Comparison of ENCODE assay signal across 1 cellular context in the genomic region with DNA sequence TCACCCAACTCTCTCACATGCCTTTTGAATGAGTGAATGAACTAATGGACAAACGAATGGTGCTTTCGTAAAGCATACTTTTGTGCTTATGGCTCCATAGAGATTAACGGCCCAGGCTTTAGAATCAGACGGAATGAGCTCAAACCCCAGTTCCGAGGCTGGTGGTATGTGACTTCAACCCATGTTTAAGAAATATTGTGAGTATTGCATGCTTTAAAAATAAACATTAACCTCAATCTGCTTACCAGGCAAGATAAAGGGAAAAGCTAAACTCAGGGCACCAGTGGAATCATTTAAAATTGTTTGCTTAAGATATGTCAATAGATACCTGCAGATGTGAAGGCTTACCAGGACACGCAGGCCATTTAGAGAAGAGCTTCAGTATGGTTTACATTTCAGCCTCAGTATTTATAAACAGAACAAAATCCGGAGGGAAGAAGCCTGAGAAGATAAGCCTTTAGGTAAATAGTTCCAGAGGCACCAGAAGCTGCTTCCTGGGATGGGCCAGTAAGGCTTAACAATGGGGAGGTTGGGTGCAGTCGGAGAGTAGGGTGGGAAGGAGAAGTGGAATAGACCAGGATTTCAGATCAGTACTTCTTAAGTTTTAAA.
TF ChIP-seq lines count a peak whose summit lies in the region.

No MANE protein-coding gene starts in this region.

TF ChIP-seq in HepG2, 621 proteins besides CTCF, POLR2A, EP300 and RAD21 (continued from another document and continues in another):
- TF ChIP-seq, protein P1, sequence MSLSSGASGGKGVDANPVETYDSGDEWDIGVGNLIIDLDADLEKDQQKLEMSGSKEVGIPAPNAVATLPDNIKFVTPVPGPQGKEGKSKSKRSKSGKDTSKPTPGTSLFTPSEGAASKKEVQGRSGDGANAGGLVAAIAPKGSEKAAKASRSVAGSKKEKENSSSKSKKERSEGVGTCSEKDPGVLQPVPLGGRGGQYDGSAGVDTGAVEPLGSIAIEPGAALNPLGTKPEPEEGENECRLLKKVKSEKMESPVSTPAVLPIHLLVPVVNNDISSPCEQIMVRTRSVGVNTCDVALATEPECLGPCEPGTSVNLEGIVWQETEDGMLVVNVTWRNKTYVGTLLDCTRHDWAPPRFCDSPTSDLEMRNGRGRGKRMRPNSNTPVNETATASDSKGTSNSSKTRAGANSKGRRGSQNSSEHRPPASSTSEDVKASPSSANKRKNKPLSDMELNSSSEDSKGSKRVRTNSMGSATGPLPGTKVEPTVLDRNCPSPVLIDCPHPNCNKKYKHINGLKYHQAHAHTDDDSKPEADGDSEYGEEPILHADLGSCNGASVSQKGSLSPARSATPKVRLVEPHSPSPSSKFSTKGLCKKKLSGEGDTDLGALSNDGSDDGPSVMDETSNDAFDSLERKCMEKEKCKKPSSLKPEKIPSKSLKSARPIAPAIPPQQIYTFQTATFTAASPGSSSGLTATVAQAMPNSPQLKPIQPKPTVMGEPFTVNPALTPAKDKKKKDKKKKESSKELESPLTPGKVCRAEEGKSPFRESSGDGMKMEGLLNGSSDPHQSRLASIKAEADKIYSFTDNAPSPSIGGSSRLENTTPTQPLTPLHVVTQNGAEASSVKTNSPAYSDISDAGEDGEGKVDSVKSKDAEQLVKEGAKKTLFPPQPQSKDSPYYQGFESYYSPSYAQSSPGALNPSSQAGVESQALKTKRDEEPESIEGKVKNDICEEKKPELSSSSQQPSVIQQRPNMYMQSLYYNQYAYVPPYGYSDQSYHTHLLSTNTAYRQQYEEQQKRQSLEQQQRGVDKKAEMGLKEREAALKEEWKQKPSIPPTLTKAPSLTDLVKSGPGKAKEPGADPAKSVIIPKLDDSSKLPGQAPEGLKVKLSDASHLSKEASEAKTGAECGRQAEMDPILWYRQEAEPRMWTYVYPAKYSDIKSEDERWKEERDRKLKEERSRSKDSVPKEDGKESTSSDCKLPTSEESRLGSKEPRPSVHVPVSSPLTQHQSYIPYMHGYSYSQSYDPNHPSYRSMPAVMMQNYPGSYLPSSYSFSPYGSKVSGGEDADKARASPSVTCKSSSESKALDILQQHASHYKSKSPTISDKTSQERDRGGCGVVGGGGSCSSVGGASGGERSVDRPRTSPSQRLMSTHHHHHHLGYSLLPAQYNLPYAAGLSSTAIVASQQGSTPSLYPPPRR (CRISPR knock-in tag; IDR thresholded peaks at IDR 0.05; ENCODE audit: borderline replicate concordance) = peak; percentile 98
- peak; percentile 48; the same call in 1 of the 2 replicates for TF ChIP-seq TBX3 (IDR thresholded peaks at IDR 0.05; ENCODE audit: borderline replicate concordance)
- 0 out of 2 replicates have a peak, but pooled peaks have one; percentile 24 for TF ChIP-seq KLF6 (CRISPR knock-in tag; IDR thresholded peaks at IDR 0.05)
- TF ChIP-seq FOXC1 (CRISPR knock-in tag; IDR thresholded peaks at IDR 0.05; ENCODE audit: borderline replicate concordance) = no peak
- TF ChIP-seq SIX1 (CRISPR knock-in tag; IDR thresholded peaks at IDR 0.05; ENCODE audit: borderline replicate concordance) = peak; percentile 95
- peak; percentile 72; the same call in 1 of the 2 replicates for TF ChIP-seq ZSCAN25 (CRISPR knock-in tag; IDR thresholded peaks at IDR 0.05)
- TF ChIP-seq, protein P2, sequence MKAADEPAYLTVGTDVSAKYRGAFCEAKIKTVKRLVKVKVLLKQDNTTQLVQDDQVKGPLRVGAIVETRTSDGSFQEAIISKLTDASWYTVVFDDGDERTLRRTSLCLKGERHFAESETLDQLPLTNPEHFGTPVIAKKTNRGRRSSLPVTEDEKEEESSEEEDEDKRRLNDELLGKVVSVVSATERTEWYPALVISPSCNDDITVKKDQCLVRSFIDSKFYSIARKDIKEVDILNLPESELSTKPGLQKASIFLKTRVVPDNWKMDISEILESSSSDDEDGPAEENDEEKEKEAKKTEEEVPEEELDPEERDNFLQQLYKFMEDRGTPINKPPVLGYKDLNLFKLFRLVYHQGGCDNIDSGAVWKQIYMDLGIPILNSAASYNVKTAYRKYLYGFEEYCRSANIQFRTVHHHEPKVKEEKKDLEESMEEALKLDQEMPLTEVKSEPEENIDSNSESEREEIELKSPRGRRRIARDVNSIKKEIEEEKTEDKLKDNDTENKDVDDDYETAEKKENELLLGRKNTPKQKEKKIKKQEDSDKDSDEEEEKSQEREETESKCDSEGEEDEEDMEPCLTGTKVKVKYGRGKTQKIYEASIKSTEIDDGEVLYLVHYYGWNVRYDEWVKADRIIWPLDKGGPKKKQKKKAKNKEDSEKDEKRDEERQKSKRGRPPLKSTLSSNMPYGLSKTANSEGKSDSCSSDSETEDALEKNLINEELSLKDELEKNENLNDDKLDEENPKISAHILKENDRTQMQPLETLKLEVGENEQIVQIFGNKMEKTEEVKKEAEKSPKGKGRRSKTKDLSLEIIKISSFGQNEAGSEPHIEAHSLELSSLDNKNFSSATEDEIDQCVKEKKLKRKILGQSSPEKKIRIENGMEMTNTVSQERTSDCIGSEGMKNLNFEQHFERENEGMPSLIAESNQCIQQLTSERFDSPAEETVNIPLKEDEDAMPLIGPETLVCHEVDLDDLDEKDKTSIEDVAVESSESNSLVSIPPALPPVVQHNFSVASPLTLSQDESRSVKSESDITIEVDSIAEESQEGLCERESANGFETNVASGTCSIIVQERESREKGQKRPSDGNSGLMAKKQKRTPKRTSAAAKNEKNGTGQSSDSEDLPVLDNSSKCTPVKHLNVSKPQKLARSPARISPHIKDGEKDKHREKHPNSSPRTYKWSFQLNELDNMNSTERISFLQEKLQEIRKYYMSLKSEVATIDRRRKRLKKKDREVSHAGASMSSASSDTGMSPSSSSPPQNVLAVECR (CRISPR knock-in tag; IDR thresholded peaks at IDR 0.05; ENCODE audit: borderline replicate concordance) = peak; percentile 33; the same call in 1 of the 2 replicates
- peak; percentile 70; the same call in 1 of the 2 replicates for TF ChIP-seq REPIN1 (CRISPR knock-in tag; IDR thresholded peaks at IDR 0.05; ENCODE audit: borderline replicate concordance, low read depth)
- TF ChIP-seq ZNF878 (CRISPR knock-in tag; IDR thresholded peaks at IDR 0.05) = peak; percentile 80; the same call in 1 of the 2 replicates
- TF ChIP-seq GLI4 (CRISPR knock-in tag; IDR thresholded peaks at IDR 0.05; ENCODE audit: borderline replicate concordance) = 0 out of 2 replicates have a peak, but pooled peaks have one; percentile 34
- TF ChIP-seq PRPF4 (IDR thresholded peaks at IDR 0.05; ENCODE audit: low read depth, low read length, poor library complexity, severe bottlenecking) = no peak
- TF ChIP-seq, protein P3, sequence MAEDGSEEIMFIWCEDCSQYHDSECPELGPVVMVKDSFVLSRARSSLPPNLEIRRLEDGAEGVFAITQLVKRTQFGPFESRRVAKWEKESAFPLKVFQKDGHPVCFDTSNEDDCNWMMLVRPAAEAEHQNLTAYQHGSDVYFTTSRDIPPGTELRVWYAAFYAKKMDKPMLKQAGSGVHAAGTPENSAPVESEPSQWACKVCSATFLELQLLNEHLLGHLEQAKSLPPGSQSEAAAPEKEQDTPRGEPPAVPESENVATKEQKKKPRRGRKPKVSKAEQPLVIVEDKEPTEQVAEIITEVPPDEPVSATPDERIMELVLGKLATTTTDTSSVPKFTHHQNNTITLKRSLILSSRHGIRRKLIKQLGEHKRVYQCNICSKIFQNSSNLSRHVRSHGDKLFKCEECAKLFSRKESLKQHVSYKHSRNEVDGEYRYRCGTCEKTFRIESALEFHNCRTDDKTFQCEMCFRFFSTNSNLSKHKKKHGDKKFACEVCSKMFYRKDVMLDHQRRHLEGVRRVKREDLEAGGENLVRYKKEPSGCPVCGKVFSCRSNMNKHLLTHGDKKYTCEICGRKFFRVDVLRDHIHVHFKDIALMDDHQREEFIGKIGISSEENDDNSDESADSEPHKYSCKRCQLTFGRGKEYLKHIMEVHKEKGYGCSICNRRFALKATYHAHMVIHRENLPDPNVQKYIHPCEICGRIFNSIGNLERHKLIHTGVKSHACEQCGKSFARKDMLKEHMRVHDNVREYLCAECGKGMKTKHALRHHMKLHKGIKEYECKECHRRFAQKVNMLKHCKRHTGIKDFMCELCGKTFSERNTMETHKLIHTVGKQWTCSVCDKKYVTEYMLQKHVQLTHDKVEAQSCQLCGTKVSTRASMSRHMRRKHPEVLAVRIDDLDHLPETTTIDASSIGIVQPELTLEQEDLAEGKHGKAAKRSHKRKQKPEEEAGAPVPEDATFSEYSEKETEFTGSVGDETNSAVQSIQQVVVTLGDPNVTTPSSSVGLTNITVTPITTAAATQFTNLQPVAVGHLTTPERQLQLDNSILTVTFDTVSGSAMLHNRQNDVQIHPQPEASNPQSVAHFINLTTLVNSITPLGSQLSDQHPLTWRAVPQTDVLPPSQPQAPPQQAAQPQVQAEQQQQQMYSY (CRISPR knock-in tag; IDR thresholded peaks at IDR 0.05) = no peak
- peak; percentile 92 for TF ChIP-seq HMG20A (CRISPR knock-in tag; IDR thresholded peaks at IDR 0.05; ENCODE audit: borderline replicate concordance)
- TF ChIP-seq, protein P4, sequence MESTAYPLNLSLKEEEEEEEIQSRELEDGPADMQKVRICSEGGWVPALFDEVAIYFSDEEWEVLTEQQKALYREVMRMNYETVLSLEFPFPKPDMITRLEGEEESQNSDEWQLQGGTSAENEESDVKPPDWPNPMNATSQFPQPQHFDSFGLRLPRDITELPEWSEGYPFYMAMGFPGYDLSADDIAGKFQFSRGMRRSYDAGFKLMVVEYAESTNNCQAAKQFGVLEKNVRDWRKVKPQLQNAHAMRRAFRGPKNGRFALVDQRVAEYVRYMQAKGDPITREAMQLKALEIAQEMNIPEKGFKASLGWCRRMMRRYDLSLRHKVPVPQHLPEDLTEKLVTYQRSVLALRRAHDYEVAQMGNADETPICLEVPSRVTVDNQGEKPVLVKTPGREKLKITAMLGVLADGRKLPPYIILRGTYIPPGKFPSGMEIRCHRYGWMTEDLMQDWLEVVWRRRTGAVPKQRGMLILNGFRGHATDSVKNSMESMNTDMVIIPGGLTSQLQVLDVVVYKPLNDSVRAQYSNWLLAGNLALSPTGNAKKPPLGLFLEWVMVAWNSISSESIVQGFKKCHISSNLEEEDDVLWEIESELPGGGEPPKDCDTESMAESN (CRISPR knock-in tag; conservative IDR thresholded peaks at IDR 0.05) = 0 out of 2 replicates have a peak, but pooled peaks have one; percentile 17
- TF ChIP-seq BCL6 (CRISPR knock-in tag; IDR thresholded peaks at IDR 0.05) = peak; percentile 89
- peak; percentile 57; the same call in 1 of the 2 replicates for TF ChIP-seq ZNF772 (CRISPR knock-in tag; IDR thresholded peaks at IDR 0.05)
- TF ChIP-seq FOXJ3 (CRISPR knock-in tag; IDR thresholded peaks at IDR 0.05; ENCODE audit: borderline replicate concordance) = peak; percentile 98; the same call in 1 of the 2 replicates
- peak; percentile 96 for TF ChIP-seq GATA4 (IDR thresholded peaks at IDR 0.05; ENCODE audit: borderline replicate concordance, low read depth)
- TF ChIP-seq, protein P5, sequence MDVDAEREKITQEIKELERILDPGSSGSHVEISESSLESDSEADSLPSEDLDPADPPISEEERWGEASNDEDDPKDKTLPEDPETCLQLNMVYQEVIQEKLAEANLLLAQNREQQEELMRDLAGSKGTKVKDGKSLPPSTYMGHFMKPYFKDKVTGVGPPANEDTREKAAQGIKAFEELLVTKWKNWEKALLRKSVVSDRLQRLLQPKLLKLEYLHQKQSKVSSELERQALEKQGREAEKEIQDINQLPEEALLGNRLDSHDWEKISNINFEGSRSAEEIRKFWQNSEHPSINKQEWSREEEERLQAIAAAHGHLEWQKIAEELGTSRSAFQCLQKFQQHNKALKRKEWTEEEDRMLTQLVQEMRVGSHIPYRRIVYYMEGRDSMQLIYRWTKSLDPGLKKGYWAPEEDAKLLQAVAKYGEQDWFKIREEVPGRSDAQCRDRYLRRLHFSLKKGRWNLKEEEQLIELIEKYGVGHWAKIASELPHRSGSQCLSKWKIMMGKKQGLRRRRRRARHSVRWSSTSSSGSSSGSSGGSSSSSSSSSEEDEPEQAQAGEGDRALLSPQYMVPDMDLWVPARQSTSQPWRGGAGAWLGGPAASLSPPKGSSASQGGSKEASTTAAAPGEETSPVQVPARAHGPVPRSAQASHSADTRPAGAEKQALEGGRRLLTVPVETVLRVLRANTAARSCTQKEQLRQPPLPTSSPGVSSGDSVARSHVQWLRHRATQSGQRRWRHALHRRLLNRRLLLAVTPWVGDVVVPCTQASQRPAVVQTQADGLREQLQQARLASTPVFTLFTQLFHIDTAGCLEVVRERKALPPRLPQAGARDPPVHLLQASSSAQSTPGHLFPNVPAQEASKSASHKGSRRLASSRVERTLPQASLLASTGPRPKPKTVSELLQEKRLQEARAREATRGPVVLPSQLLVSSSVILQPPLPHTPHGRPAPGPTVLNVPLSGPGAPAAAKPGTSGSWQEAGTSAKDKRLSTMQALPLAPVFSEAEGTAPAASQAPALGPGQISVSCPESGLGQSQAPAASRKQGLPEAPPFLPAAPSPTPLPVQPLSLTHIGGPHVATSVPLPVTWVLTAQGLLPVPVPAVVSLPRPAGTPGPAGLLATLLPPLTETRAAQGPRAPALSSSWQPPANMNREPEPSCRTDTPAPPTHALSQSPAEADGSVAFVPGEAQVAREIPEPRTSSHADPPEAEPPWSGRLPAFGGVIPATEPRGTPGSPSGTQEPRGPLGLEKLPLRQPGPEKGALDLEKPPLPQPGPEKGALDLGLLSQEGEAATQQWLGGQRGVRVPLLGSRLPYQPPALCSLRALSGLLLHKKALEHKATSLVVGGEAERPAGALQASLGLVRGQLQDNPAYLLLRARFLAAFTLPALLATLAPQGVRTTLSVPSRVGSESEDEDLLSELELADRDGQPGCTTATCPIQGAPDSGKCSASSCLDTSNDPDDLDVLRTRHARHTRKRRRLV (CRISPR knock-in tag; IDR thresholded peaks at IDR 0.05) = no peak
- TF ChIP-seq DMAP1 (CRISPR knock-in tag; IDR thresholded peaks at IDR 0.05) = peak; percentile 24; the same call in 1 of the 2 replicates
- TF ChIP-seq, protein P6, sequence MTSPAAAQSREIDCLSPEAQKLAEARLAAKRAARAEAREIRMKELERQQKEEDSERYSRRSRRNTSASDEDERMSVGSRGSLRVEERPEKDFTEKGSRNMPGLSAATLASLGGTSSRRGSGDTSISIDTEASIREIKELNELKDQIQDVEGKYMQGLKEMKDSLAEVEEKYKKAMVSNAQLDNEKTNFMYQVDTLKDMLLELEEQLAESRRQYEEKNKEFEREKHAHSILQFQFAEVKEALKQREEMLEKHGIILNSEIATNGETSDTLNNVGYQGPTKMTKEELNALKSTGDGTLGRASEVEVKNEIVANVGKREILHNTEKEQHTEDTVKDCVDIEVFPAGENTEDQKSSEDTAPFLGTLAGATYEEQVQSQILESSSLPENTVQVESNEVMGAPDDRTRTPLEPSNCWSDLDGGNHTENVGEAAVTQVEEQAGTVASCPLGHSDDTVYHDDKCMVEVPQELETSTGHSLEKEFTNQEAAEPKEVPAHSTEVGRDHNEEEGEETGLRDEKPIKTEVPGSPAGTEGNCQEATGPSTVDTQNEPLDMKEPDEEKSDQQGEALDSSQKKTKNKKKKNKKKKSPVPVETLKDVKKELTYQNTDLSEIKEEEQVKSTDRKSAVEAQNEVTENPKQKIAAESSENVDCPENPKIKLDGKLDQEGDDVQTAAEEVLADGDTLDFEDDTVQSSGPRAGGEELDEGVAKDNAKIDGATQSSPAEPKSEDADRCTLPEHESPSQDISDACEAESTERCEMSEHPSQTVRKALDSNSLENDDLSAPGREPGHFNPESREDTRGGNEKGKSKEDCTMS (CRISPR knock-in tag; conservative IDR thresholded peaks at IDR 0.05) = no peak
- peak; percentile 56; the same call in 1 of the 2 replicates for TF ChIP-seq MIER2 (CRISPR knock-in tag; IDR thresholded peaks at IDR 0.05)
- TF ChIP-seq XRCC5 (optimal IDR thresholded peaks at IDR 0.05; ENCODE audit: low read length) = no peak
- TF ChIP-seq ZBTB8A (CRISPR knock-in tag; IDR thresholded peaks at IDR 0.05; ENCODE audit: borderline replicate concordance, low read depth) = no peak
- peak; percentile 99 for TF ChIP-seq CBFB (CRISPR knock-in tag; IDR thresholded peaks at IDR 0.05)
